ENCODE assay signal across 9 cellular contexts in the genomic region with DNA sequence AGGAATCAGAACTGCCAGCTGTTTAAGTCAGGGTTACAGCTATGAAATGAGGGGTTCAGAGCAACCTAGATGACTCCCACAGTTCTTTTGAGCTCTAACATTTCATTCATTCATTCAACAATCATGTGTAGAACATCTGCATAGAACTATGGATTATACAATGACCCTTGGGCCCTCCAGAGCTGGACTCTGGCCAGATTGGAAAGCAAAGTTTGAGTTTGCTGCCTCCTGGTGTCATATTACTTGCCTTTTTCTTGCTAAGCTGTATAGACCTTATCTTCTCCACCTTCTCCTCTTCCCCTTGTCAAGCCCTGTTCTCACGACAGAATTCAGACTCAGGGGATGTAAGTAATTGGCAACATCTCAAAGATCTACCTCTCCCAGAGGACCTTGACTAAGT.
A peak's percentile ranks its signal among the peaks of the same experiment; 100 is the strongest.
DNase-seq lines count a peak whose midpoint lies in the region; ATAC-seq, FAIRE-seq and TF ChIP-seq lines count a peak whose summit lies in the region.
"Had no signal": no experiment of that assay in that cellular context is flagged by ENCODE, and none has a peak within 500 bp of the region (broad histone marks: within the 10 kb centered on the region; RNA-seq: fewer than 3 reads in every experiment).

No MANE protein-coding gene starts in this region.

- no peak overlapping the region for H3K4me3 ChIP-seq in choroid plexus epithelial cell (ENCODE audit: low read depth, low read length)

- H3K4me1 Mint-ChIP-seq in nephron progenitor cell: peaks cover 28% of the 10 kb centered on the region

- H3K36me3 Mint-ChIP-seq in nephron progenitor cell (ENCODE audit: low read depth): no peaks in the 10 kb centered on the region

- peak; percentile 86 for TF ChIP-seq CTCF in choroid plexus epithelial cell (conservative IDR thresholded peaks at IDR 0.05; ENCODE audit: low read depth, low read length)
- TF ChIP-seq CTCF in nephron progenitor cell (IDR thresholded peaks at IDR 0.05): peak; percentile 41

- ATAC-seq in HG02870 (IDR thresholded peaks at IDR 0.05; ENCODE audit: unreplicated experiment) (no peak), HG03439 (IDR thresholded peaks at IDR 0.05; ENCODE audit: unreplicated experiment) (no peak)

- no peak overlapping the region for H3K27ac Mint-ChIP-seq in nephron progenitor cell

- H3K9me3 Mint-ChIP-seq in nephron progenitor cell: peaks cover 3% of the 10 kb centered on the region

- DNase-seq in DMS53 treated with DMSO at 0.1 percent for 48 hours (lab: John Stamatoyannopoulos, UW; ENCODE audit: unreplicated experiment) (peak; percentile 1), LoVo (ENCODE audit: low spot score) (peak; percentile 18), choroid plexus epithelial cell (ENCODE audit: low read depth) (peak; percentile 70), nephron progenitor cell (peak; percentile 25), HTR-8/SVneo (ENCODE audit: insufficient read length, low spot score) (no peak)
- DNase-seq in activated naive CD4-positive, alpha-beta T cell (lab: John Stamatoyannopoulos, UW): no peak
- DNase-seq: anterior cingulate cortex had no signal

- no peak for FAIRE-seq in HTR-8/SVneo (lab: Jason Lieb, UNC)

- H3K4me3 Mint-ChIP-seq in nephron progenitor cell: no peak overlapping the region

- peaks cover 3% of the 10 kb centered on the region for H3K27me3 Mint-ChIP-seq in nephron progenitor cell (ENCODE audit: low read depth, poor library complexity)

Comparison
In these comparisons a context has a peak if more than half of its experiments do, and no peak if none do; other contexts are left out.
1. DNase-seq: peak in DMS53 treated with DMSO at 0.1 percent for 48 hours (single experiment), LoVo (single experiment), choroid plexus epithelial cell (single experiment) and nephron progenitor cell (single experiment); none in activated naive CD4-positive, alpha-beta T cell (0 of 4) and HTR-8/SVneo (single experiment).